In the genomic region with DNA sequence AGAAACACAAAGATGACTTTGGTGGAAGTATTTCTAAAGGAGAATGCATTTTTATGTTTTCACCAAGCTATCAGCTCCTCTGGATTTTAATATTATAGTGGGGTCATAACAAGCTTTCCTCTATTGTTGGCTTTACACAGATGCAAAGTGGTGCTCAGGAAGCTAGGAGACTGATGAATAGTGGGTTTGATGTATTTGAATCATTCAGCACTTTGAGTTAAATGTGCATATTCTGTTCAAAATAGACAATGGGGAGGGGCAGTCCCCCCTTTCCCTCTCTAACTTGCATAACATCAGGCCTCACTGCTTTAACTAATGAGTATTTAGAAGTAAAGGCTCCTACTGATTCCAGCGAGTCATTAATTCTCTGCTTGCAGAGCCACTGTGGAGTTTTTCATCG, we compare ENCODE assay signal across 17 cellular contexts.
DNase-seq lines count a peak whose midpoint lies in the region; ATAC-seq, FAIRE-seq and TF ChIP-seq lines count a peak whose summit lies in the region.
"Had no signal": no experiment of that assay in that cellular context is flagged by ENCODE, and none has a peak within 500 bp of the region (broad histone marks: within the 10 kb centered on the region; RNA-seq: fewer than 3 reads in every experiment).

No MANE protein-coding gene starts in this region.

- no peak overlapping the region for H3K23ac ChIP-seq in neuronal stem cell (ENCODE audit: low read depth, low read length, poor library complexity)

- H3K14ac ChIP-seq in neuronal stem cell (ENCODE audit: low read length): no peak overlapping the region

- TF ChIP-seq EP300 in A549 (IDR thresholded peaks at IDR 0.05): no peak

- no peak overlapping the region for H4K91ac ChIP-seq in neuronal stem cell (ENCODE audit: low read depth, low read length, poor library complexity)

- 47% methylated on average over 2 of the region's 2 CpGs for WGBS in A549 (ENCODE audit: missing lambda C conversion rate)
- no CpG with 5 or more reads among the region's 2 CpGs for WGBS in neuronal stem cell (ENCODE audit: extremely low coverage in 2 of 2, insufficient read length in 2 of 2, insufficient replicate concordance in 1 of 2), 2 donors

- no peak for TF ChIP-seq RAD21 in A549 (conservative IDR thresholded peaks at IDR 0.05 in 1 of 2, IDR thresholded peaks at IDR 0.05 in 1 of 2)

- H3K4me1 ChIP-seq in A549 (no peaks in the 10 kb centered on the region), iPS-20b (ENCODE audit: insufficient read depth, low read length) (peaks cover 30% of the 10 kb centered on the region; the same call in 1 of the 2 replicates), neuronal stem cell (ENCODE audit: control insufficient read depth in 2 of 2, insufficient read depth in 1 of 2, low read depth in 1 of 2, low read length in 2 of 2) (peaks cover 0 to 2% of the 10 kb centered on the region in 2 donors)
- H3K4me1 ChIP-seq: Caco-2 had no signal

- no peaks in the 10 kb centered on the region; the same call in 2 of the 3 replicates for H3K9me3 ChIP-seq in A549
- H3K9me3 ChIP-seq in iPS-20b (ENCODE audit: insufficient read depth, low read depth, low read length): no peaks in the 10 kb centered on the region; the same call in 1 of the 2 replicates
- no peaks in the 10 kb centered on the region for H3K9me3 ChIP-seq in neuronal stem cell (replicated peaks in 1 of 2; ENCODE audit: control insufficient read depth in 2 of 2, insufficient read depth in 1 of 2, low read depth in 1 of 2, low read length in 2 of 2)
- H3K9me3 ChIP-seq: BLaER1, Caco-2 had no signal

- H2BK120ac ChIP-seq in neuronal stem cell (ENCODE audit: low read depth, low read length): no peak overlapping the region

- no peak overlapping the region for H3K4ac ChIP-seq in neuronal stem cell (ENCODE audit: low read length)

- DNase-seq in A549 (ENCODE audit: low read depth in 1 of 2, low spot score in 1 of 2): no peak
- no peak for DNase-seq in WTC11 (ENCODE audit: low spot score)
- DNase-seq in neuronal stem cell (ENCODE audit: low spot score): peak; percentile 2
- no peak for DNase-seq in effector memory CD8-positive, alpha-beta T cell
- no peak for DNase-seq in HK-2 (ENCODE audit: unreplicated experiment)
- DNase-seq: AML-193; Caco-2; CD8-positive, alpha-beta memory T cell; DND-41; GDM1 had no signal

- H3K27me3 Mint-ChIP-seq in WTC11 (ENCODE audit: low read depth): no peaks in the 10 kb centered on the region
- H3K27me3 Mint-ChIP-seq in effector memory CD8-positive, alpha-beta T cell: no peaks in the 10 kb centered on the region

- H3K9ac ChIP-seq in iPS-20b (ENCODE audit: low read depth, low read length) (peak overlapping the region; percentile 58; the same call in 1 of the 2 replicates), neuronal stem cell (ENCODE audit: low read depth, low read length, poor library complexity) (no peak overlapping the region)
- H3K9ac ChIP-seq: BLaER1 had no signal

- no peak overlapping the region for H3K4me3 Mint-ChIP-seq in WTC11
- no peak overlapping the region for H3K4me3 Mint-ChIP-seq in effector memory CD8-positive, alpha-beta T cell
- H3K4me3 Mint-ChIP-seq: CD8-positive, alpha-beta memory T cell had no signal

- CTCF ChIA-PET in A549 (lab: Yijun Ruan, JAX): no interaction called here
- CTCF ChIA-PET in WTC11 (lab: Charles Lee): no interaction called here

- H3K36me3 Mint-ChIP-seq in WTC11: peaks cover 6% of the 10 kb centered on the region
- no peaks in the 10 kb centered on the region for H3K36me3 Mint-ChIP-seq in effector memory CD8-positive, alpha-beta T cell (ENCODE audit: insufficient read depth)

- no peak for TF ChIP-seq POLR2A in A549 (IDR thresholded peaks at IDR 0.05; ENCODE audit: low read length)

- peak; percentile 36 for FAIRE-seq in A549 (lab: Jason Lieb, UNC)
- FAIRE-seq: GM12892, H54, HepG2 had no signal

- H3K27me3 ChIP-seq in iPS-20b (ENCODE audit: insufficient read depth, low read length): no peaks in the 10 kb centered on the region
- H3K27me3 ChIP-seq in neuronal stem cell (ENCODE audit: control insufficient read depth in 3 of 3, insufficient read depth in 3 of 3, low read depth in 1 of 3, low read length in 3 of 3): no peaks in the 10 kb centered on the region
- H3K27me3 ChIP-seq: BLaER1 had no signal

- no peak overlapping the region for H2BK12ac ChIP-seq in neuronal stem cell (ENCODE audit: low read length)

- H3K79me1 ChIP-seq in neuronal stem cell (ENCODE audit: low read depth, low read length): no peaks in the 10 kb centered on the region

- H3K9me3 Mint-ChIP-seq in WTC11: peaks cover 4% of the 10 kb centered on the region; the same call in 1 of the 2 replicates
- H3K9me3 Mint-ChIP-seq in effector memory CD8-positive, alpha-beta T cell: no peaks in the 10 kb centered on the region

- no peak overlapping the region for H3K4me2 ChIP-seq in A549
- no peak overlapping the region for H3K4me2 ChIP-seq in neuronal stem cell (ENCODE audit: insufficient read depth, low read length, poor library complexity, severe bottlenecking)

- H3K4me3 ChIP-seq in A549 (no peak overlapping the region), iPS-20b (ENCODE audit: low read length) (no peak overlapping the region; the same call in 1 of the 2 replicates), neuronal stem cell (ENCODE audit: low read length in 2 of 2) (no peak overlapping the region)
- H3K4me3 ChIP-seq: BLaER1 had no signal

- H3K36me3 ChIP-seq in iPS-20b (ENCODE audit: insufficient read depth, low read depth, low read length): no peaks in the 10 kb centered on the region
- no peaks in the 10 kb centered on the region for H3K36me3 ChIP-seq in neuronal stem cell (replicated peaks in 1 of 2; ENCODE audit: control insufficient read depth in 2 of 2, insufficient read depth in 2 of 2, low read length in 2 of 2)
- H3K36me3 ChIP-seq: BLaER1 had no signal

- peak overlapping the region; percentile 42 for H3K27ac Mint-ChIP-seq in WTC11
- H3K27ac Mint-ChIP-seq in effector memory CD8-positive, alpha-beta T cell: no peak overlapping the region
- H3K27ac Mint-ChIP-seq: CD8-positive, alpha-beta memory T cell had no signal

- H4K8ac ChIP-seq in neuronal stem cell (ENCODE audit: low read depth, low read length): no peak overlapping the region

- TF ChIP-seq CTCF in A549 (IDR thresholded peaks at IDR 0.05) (no peak), WTC11 (IDR thresholded peaks at IDR 0.05) (no peak)

- no peak overlapping the region for H3K18ac ChIP-seq in neuronal stem cell (ENCODE audit: low read length)

- POLR2A ChIA-PET in A549 (lab: Yijun Ruan, JAX): no interaction called here
- POLR2A ChIA-PET in WTC11 (lab: Charles Lee): no interaction called here

- no peak for ATAC-seq in A549
- no peak; the same call in 1 of the 2 replicates for ATAC-seq in WTC11
- no peak for ATAC-seq in HG03135 (IDR thresholded peaks at IDR 0.05; ENCODE audit: unreplicated experiment)
- no peak for ATAC-seq in effector memory CD8-positive, alpha-beta T cell (replicated peaks)
- ATAC-seq: HepG2 had no signal

- H3K4me1 Mint-ChIP-seq in WTC11: peaks cover 45% of the 10 kb centered on the region
- no peaks in the 10 kb centered on the region for H3K4me1 Mint-ChIP-seq in effector memory CD8-positive, alpha-beta T cell (ENCODE audit: low read depth in 2 of 2)
- H3K4me1 Mint-ChIP-seq: CD8-positive, alpha-beta memory T cell had no signal

- no peak overlapping the region for H2AK5ac ChIP-seq in neuronal stem cell (ENCODE audit: low read depth, low read length)

- H2AFZ ChIP-seq in neuronal stem cell (ENCODE audit: low read length): peak overlapping the region; percentile 83

- no peak overlapping the region for H2BK5ac ChIP-seq in neuronal stem cell (ENCODE audit: low read length)

- H2BK15ac ChIP-seq in neuronal stem cell (ENCODE audit: low read length): no peak overlapping the region

- no peak overlapping the region for H3K27ac ChIP-seq in A549
- no peak overlapping the region for H3K27ac ChIP-seq in iPS-20b (ENCODE audit: low read length)
- H3K27ac ChIP-seq in neuronal stem cell (replicated peaks; ENCODE audit: low read length): peak overlapping the region; percentile 77
- H3K27ac ChIP-seq: 22Rv1, BLaER1 had no signal

TF ChIP-seq in A549, 52 proteins besides CTCF, POLR2A, EP300 and RAD21 (continues in another document):
- no peak for TF ChIP-seq SREBF2 (IDR thresholded peaks at IDR 0.05)
- no peak for TF ChIP-seq CHD2 (IDR thresholded peaks at IDR 0.05; ENCODE audit: low read length, partially characterized antibody)
- TF ChIP-seq TFCP2L1 (CRISPR knock-in tag; IDR thresholded peaks at IDR 0.05): no peak
- no peak for TF ChIP-seq SMC3 (IDR thresholded peaks at IDR 0.05)
- no peak for TF ChIP-seq MAZ (IDR thresholded peaks at IDR 0.05; ENCODE audit: borderline replicate concordance, low read depth, low read length)
- TF ChIP-seq GATA3 (IDR thresholded peaks at IDR 0.05; ENCODE audit: borderline replicate concordance): no peak
- TF ChIP-seq FOSL2 (IDR thresholded peaks at IDR 0.05): no peak
- TF ChIP-seq FOSL2 (CRISPR knock-in tag; IDR thresholded peaks at IDR 0.05): no peak
- TF ChIP-seq ESRRA (IDR thresholded peaks at IDR 0.05; ENCODE audit: borderline replicate concordance, low read length): no peak
- TF ChIP-seq HDAC2 (IDR thresholded peaks at IDR 0.05): no peak
